ENCODE assay signal across 8 cellular contexts in genomic region chr1:235971571-235972315, GRCh38.
DNase-seq lines count a peak whose midpoint lies in the region; ATAC-seq and TF ChIP-seq lines count a peak whose summit lies in the region.

No MANE protein-coding gene starts in this region.

- H3K27ac ChIP-seq in cingulate gyrus (ENCODE audit: low read depth, low read length) (peak overlapping the region; percentile 85), layer of hippocampus (ENCODE audit: low read depth, low read length) (peak overlapping the region; percentile 60)

- ATAC-seq in GM19035 (IDR thresholded peaks at IDR 0.05; ENCODE audit: unreplicated experiment) (peak; percentile 96), HG03342 (IDR thresholded peaks at IDR 0.05; ENCODE audit: unreplicated experiment) (peak; percentile 93)

- peaks cover 3% of the 10 kb centered on the region for H3K36me3 ChIP-seq in BJ (ENCODE audit: control insufficient read depth, insufficient read depth, low read length)

- POLR2A ChIA-PET in BJ (lab: Charles Lee): interaction anchor here (0.5 to 1.8 kb wide), 9 partner anchors 12 to 531 kb away, joined by 3 to 27 read pairs (median 5); no protein-coding TSS in a partner anchor

- H3K27me3 ChIP-seq in BJ (ENCODE audit: control insufficient read depth, insufficient read depth, low read length) (no peaks in the 10 kb centered on the region), layer of hippocampus (ENCODE audit: control insufficient read depth, insufficient read depth, low read length) (no peaks in the 10 kb centered on the region)

- peak; percentile 88 for DNase-seq in BJ (ENCODE audit: low read depth)
- peak; percentile 93 for DNase-seq in NCI-H460 (ENCODE audit: extremely low read depth, low read depth)
- peak; percentile 84 to 85 for DNase-seq in activated CD4-positive, alpha-beta T cell treated with anti-CD3 and anti-CD28 coated beads for 24 hours (ENCODE audit: low read depth in 2 of 2)
- DNase-seq in stimulated activated CD4-positive, alpha-beta T cell treated with anti-CD3 and anti-CD28 coated beads, Interleukin-1b, Interleukin-23, amount 100 ng/mL, for 24 hours (ENCODE audit: low read depth in 4 of 4, low spot score in 1 of 4): peak; percentile 65 to 81 (median 80)

- TF ChIP-seq CTCF in BJ (IDR thresholded peaks at IDR 0.05; ENCODE audit: insufficient read depth, low read depth, low read length): peak; percentile 85

- CTCF ChIA-PET in BJ (lab: Yijun Ruan, JAX): interaction anchor here (0.6 to 3.5 kb wide), 53 partner anchors 9 to 553 kb away, joined by 3 to 37 read pairs (median 4); partner anchors contain the start of genes B3GALNT2, LYST and NID1

- peak overlapping the region; percentile 22 for H3K4me3 ChIP-seq in BJ (ENCODE audit: low read depth, low read length)

Comparison
In these comparisons a context has a peak if more than half of its experiments do, and no peak if none do; other contexts are left out.
1. Peak in every context shown above with its lines: DNase-seq, ATAC-seq, H3K4me3 ChIP-seq and H3K27ac ChIP-seq.